Comparison of ENCODE assay signal across 13 cellular contexts in genomic region chr2:59249441-59250330, GRCh38.
DNase-seq lines count a peak whose midpoint lies in the region; ATAC-seq and TF ChIP-seq lines count a peak whose summit lies in the region.
"Had no signal": no experiment of that assay in that cellular context is flagged by ENCODE, and none has a peak within 500 bp of the region (broad histone marks: within the 10 kb centered on the region; RNA-seq: fewer than 3 reads in every experiment).

No MANE protein-coding gene starts in this region.

- no peak overlapping the region for H3K4me2 ChIP-seq in hepatocyte

- no peaks in the 10 kb centered on the region for H3K9me2 ChIP-seq in hepatocyte (replicated peaks; ENCODE audit: insufficient read depth)

- no peaks in the 10 kb centered on the region for H3K27me3 ChIP-seq in hepatocyte
- no peaks in the 10 kb centered on the region for H3K27me3 ChIP-seq in right lobe of liver
- H3K27me3 ChIP-seq: ascending aorta, transverse colon had no signal

- H3K4me3 ChIP-seq in hepatocyte: no peak overlapping the region
- H3K4me3 ChIP-seq in right lobe of liver: no peak overlapping the region
- H3K4me3 ChIP-seq: ascending aorta, transverse colon had no signal

- H3K36me3 ChIP-seq in hepatocyte (replicated peaks; ENCODE audit: insufficient read depth, low read depth) (no peaks in the 10 kb centered on the region), right lobe of liver (no peaks in the 10 kb centered on the region)
- H3K36me3 ChIP-seq: ascending aorta, transverse colon had no signal

- no peaks in the 10 kb centered on the region for H4K20me1 ChIP-seq in hepatocyte (ENCODE audit: insufficient read depth, poor library complexity, severe bottlenecking)

- DNase-seq in NCI-H1417 (lab: John Stamatoyannopoulos, UW) (peak; percentile 77 to 91 (median 83)), NCI-H774 (lab: John Stamatoyannopoulos, UW) (peak; percentile 8), hepatocyte (ENCODE audit: low spot score) (peak; percentile 6), putamen (ENCODE audit: low spot score) (peak; percentile 78), right lobe of liver (no peak), AG20443 (ENCODE audit: low spot score) (no peak)
- no peak for DNase-seq in effector CD4-positive, alpha-beta T cell
- DNase-seq: activated CD4-positive, CD25-positive, alpha-beta regulatory T cell; MV-4-11; OCI-M1; transverse colon had no signal

- TF ChIP-seq CTCF in hepatocyte (IDR thresholded peaks at IDR 0.05; ENCODE audit: poor library complexity) (no peak), right lobe of liver (IDR thresholded peaks at IDR 0.05) (no peak)

- no peak for TF ChIP-seq POLR2A in right lobe of liver (IDR thresholded peaks at IDR 0.05)

- intact Hi-C loops in right lobe of liver (cut with DNase I): no loop called here

- no peak for ATAC-seq in right lobe of liver
- no peak for ATAC-seq in GM21717 (IDR thresholded peaks at IDR 0.05; ENCODE audit: unreplicated experiment)

- H3K4me1 ChIP-seq in hepatocyte (ENCODE audit: insufficient read depth): no peaks in the 10 kb centered on the region
- H3K4me1 ChIP-seq in right lobe of liver: no peaks in the 10 kb centered on the region
- H3K4me1 ChIP-seq: ascending aorta, transverse colon had no signal

- H3K27ac ChIP-seq in hepatocyte (no peak overlapping the region), right lobe of liver (no peak overlapping the region)
- H3K27ac ChIP-seq: ascending aorta, transverse colon had no signal

- no peaks in the 10 kb centered on the region for H3K79me2 ChIP-seq in hepatocyte

- H3K9me3 ChIP-seq in hepatocyte (ENCODE audit: low read depth) (no peaks in the 10 kb centered on the region), right lobe of liver (no peaks in the 10 kb centered on the region)
- H3K9me3 ChIP-seq: ascending aorta, transverse colon had no signal

- 73% methylated on average over 23 of the region's 23 CpGs for WGBS in hepatocyte (ENCODE audit: low lambda C conversion rate, missing lambda C conversion rate)
- WGBS in right lobe of liver (ENCODE audit: insufficient coverage, low coverage, low lambda C conversion rate, missing lambda C conversion rate): 63% methylated on average over 23 of the region's 23 CpGs

- no peak overlapping the region for H2AFZ ChIP-seq in hepatocyte

Comparison
In these comparisons a context has a peak if more than half of its experiments do, and no peak if none do; other contexts are left out.
1. DNase-seq: peak in NCI-H1417 (3 of 3), NCI-H774 (single experiment), hepatocyte (single experiment) and putamen (single experiment); none in right lobe of liver (0 of 3), effector CD4-positive, alpha-beta T cell (single experiment) and AG20443 (single experiment).